Comparison of ENCODE assay signal across 10 cellular contexts in the genomic region with DNA sequence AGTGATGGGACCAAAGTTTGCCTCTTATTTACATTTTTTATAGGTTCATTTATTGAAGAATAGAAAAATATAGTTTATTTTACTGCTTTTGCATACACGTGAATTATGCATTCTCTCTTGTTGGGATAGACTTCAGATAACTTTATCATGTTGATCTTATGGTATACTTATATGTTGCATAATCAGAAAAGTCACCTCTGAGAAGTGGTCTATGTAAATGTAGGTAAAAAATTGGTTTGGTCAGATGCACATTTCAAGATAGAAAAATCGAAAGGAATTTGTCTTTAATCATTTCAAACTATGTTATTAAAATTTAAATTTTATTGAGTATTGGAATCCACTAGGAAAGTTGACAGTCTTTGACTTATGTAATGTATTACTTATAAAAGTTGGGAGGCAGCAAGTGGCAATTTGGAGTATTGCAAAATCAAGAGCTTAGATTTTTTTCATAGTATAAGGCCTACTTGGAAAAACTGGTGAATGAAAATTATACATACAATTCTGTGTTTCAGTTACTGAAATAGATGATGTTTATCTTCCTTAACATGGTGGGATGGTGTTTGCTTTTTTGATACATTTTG. TPM values are rescaled to one million over a fixed set of nuclear protein-coding genes. Genes with fewer than 3 reads are reported as not detected.
DNase-seq lines count a peak whose midpoint lies in the region; ATAC-seq and TF ChIP-seq lines count a peak whose summit lies in the region.
"Had no signal": no experiment of that assay in that cellular context is flagged by ENCODE, and none has a peak within 500 bp of the region (broad histone marks: within the 10 kb centered on the region; RNA-seq: fewer than 3 reads in every experiment).

No MANE protein-coding gene starts in this region.

- TF ChIP-seq CTCF in A673 (conservative IDR thresholded peaks at IDR 0.05; ENCODE audit: low read depth, low read length) (no peak; the same call in 1 of the 2 replicates), GM23338 (conservative IDR thresholded peaks at IDR 0.05; ENCODE audit: low read depth in 2 of 2) (no peak), left lung (IDR thresholded peaks at IDR 0.05) (no peak)

- H3K9me2 ChIP-seq in GM23338 (ENCODE audit: insufficient read depth), result no peaks in the 10 kb centered on the region

- H3F3A ChIP-seq in GM23338 (replicated peaks; ENCODE audit: low read depth), result no peaks in the 10 kb centered on the region

- no peak overlapping the region for H3K27ac Mint-ChIP-seq in GM23338
- no peak overlapping the region for H3K27ac Mint-ChIP-seq in activated T-helper 2 cell treated with anti-CD3 and anti-CD28 coated beads, Interferon-gamma antibody, Interleukin-2, Interleukin-4, amounts not matched to agents 10 μg/mL and 5 μg/mL and 100 μg/mL, durations not matched to agents 14 hours and 24 hours and 36 hours

- no peak for ATAC-seq in GM23338
- ATAC-seq in left lung, result no peak
- ATAC-seq in GM21381 (IDR thresholded peaks at IDR 0.05; ENCODE audit: unreplicated experiment), result no peak

- DNase-seq in A673 (ENCODE audit: low spot score) (peak; percentile 18), GM23338 (ENCODE audit: low spot score) (no peak), left lung (no peak), NCI-H1930 (lab: John Stamatoyannopoulos, UW) (no peak), NCI-H2196 (lab: John Stamatoyannopoulos, UW; ENCODE audit: unreplicated experiment) (no peak), GOT3 (lab: John Stamatoyannopoulos, UW) (no peak)
- DNase-seq in activated T-helper 2 cell treated with anti-CD3 and anti-CD28 coated beads, Interferon-gamma antibody, Interleukin-2, Interleukin-4, amounts not matched to agents 10 μg/mL and 5 μg/mL and 100 μg/mL, durations not matched to agents 14 hours and 24 hours and 36 hours (ENCODE audit: low spot score), result no peak
- DNase-seq: stimulated activated CD4-positive, alpha-beta T cell treated with anti-CD3 and anti-CD28 coated beads, Interleukin-4, amount 100 ng/mL, for 24 hours had no signal

- no peaks in the 10 kb centered on the region for H3K9me3 ChIP-seq in A673 (ENCODE audit: low read depth, low read length, poor library complexity, severe bottlenecking)
- no peaks in the 10 kb centered on the region for H3K9me3 ChIP-seq in left lung
- H3K9me3 ChIP-seq: SJSA1 had no signal

- H3K9me3 Mint-ChIP-seq in GM23338, result no peaks in the 10 kb centered on the region; the same call in 1 of the 3 replicates
- no peaks in the 10 kb centered on the region for H3K9me3 Mint-ChIP-seq in activated T-helper 2 cell treated with anti-CD3 and anti-CD28 coated beads, Interferon-gamma antibody, Interleukin-2, Interleukin-4, amounts not matched to agents 10 μg/mL and 5 μg/mL and 100 μg/mL, durations not matched to agents 14 hours and 24 hours and 36 hours

- POLR2A ChIA-PET in A673 (lab: Charles Lee; ENCODE audit: low non-redundant PET), result no interaction called here

- H3K36me3 ChIP-seq in A673 (ENCODE audit: insufficient read depth, low read length, poor library complexity, severe bottlenecking) (no peaks in the 10 kb centered on the region), GM23338 (ENCODE audit: insufficient read depth) (no peaks in the 10 kb centered on the region), left lung (peaks cover 0 to 4% of the 10 kb centered on the region in 2 donors)

- CTCF ChIA-PET in A673 (lab: Charles Lee), result no interaction called here

- H3K4me1 ChIP-seq in A673 (ENCODE audit: insufficient read depth, low read length, poor library complexity, severe bottlenecking) (peaks cover 33% of the 10 kb centered on the region), GM23338 (ENCODE audit: insufficient read depth) (peaks cover 22% of the 10 kb centered on the region), left lung (peaks cover 10 to 55% of the 10 kb centered on the region in 2 donors)

- intact Hi-C loops in A673 (cut with micrococcal nuclease; ENCODE audit: unreplicated experiment) (no loop called here), left lung (cut with DNase I) (no loop called here)
- intact Hi-C loops in activated T-helper 2 cell treated with anti-CD3 and anti-CD28 coated beads, Interferon-gamma antibody, Interleukin-2, Interleukin-4, amounts not matched to agents 10 μg/mL and 5 μg/mL and 100 μg/mL, durations not matched to agents 14 hours and 24 hours and 36 hours (cut with micrococcal nuclease), result loop anchor here (5.0 kb wide), 2 partner anchors 49 to 111 kb away; no protein-coding TSS in a partner anchor

- H3K27me3 ChIP-seq in A673 (replicated peaks; ENCODE audit: insufficient read depth, low read depth, low read length, poor library complexity) (no peaks in the 10 kb centered on the region), GM23338 (ENCODE audit: insufficient read depth) (peaks cover 6% of the 10 kb centered on the region; the same call in 1 of the 2 replicates), left lung (no peaks in the 10 kb centered on the region)

- peaks cover 9% of the 10 kb centered on the region for H3K27me3 Mint-ChIP-seq in GM23338 (ENCODE audit: insufficient read depth, low read depth, poor library complexity)
- no peaks in the 10 kb centered on the region for H3K27me3 Mint-ChIP-seq in activated T-helper 2 cell treated with anti-CD3 and anti-CD28 coated beads, Interferon-gamma antibody, Interleukin-2, Interleukin-4, amounts not matched to agents 10 μg/mL and 5 μg/mL and 100 μg/mL, durations not matched to agents 14 hours and 24 hours and 36 hours (ENCODE audit: low read depth)

- peaks cover 46% of the 10 kb centered on the region for H4K20me1 ChIP-seq in GM23338 (replicated peaks; ENCODE audit: insufficient read depth)

- peak overlapping the region; percentile 82 for H3K4me2 ChIP-seq in GM23338

- H3K4me3 Mint-ChIP-seq in GM23338, result peak overlapping the region; percentile 99
- peak overlapping the region; percentile 78 for H3K4me3 Mint-ChIP-seq in activated T-helper 2 cell treated with anti-CD3 and anti-CD28 coated beads, Interferon-gamma antibody, Interleukin-2, Interleukin-4, amounts not matched to agents 10 μg/mL and 5 μg/mL and 100 μg/mL, durations not matched to agents 14 hours and 24 hours and 36 hours (ENCODE audit: low read depth)

- H3K4me3 ChIP-seq in A673 (ENCODE audit: low read depth, low read length, poor library complexity, severe bottlenecking) (peak overlapping the region; percentile 96), GM23338 (peak overlapping the region; percentile 62), left lung (peak overlapping the region; percentile 82 to 94)

- H3K79me2 ChIP-seq in GM23338 (replicated peaks; ENCODE audit: insufficient read depth), result peaks cover 67% of the 10 kb centered on the region

- H3K4me1 Mint-ChIP-seq in GM23338, result peaks cover 50% of the 10 kb centered on the region
- peaks cover 44% of the 10 kb centered on the region for H3K4me1 Mint-ChIP-seq in activated T-helper 2 cell treated with anti-CD3 and anti-CD28 coated beads, Interferon-gamma antibody, Interleukin-2, Interleukin-4, amounts not matched to agents 10 μg/mL and 5 μg/mL and 100 μg/mL, durations not matched to agents 14 hours and 24 hours and 36 hours (ENCODE audit: low read depth)

- peaks cover 4% of the 10 kb centered on the region; the same call in 1 of the 3 replicates for H3K36me3 Mint-ChIP-seq in GM23338 (ENCODE audit: low read depth)
- H3K36me3 Mint-ChIP-seq in activated T-helper 2 cell treated with anti-CD3 and anti-CD28 coated beads, Interferon-gamma antibody, Interleukin-2, Interleukin-4, amounts not matched to agents 10 μg/mL and 5 μg/mL and 100 μg/mL, durations not matched to agents 14 hours and 24 hours and 36 hours (ENCODE audit: low read depth), result peaks cover 9% of the 10 kb centered on the region

- H2AFZ ChIP-seq in GM23338, result no peak overlapping the region

- H3K27ac ChIP-seq in A673 (ENCODE audit: low read depth, low read length, poor library complexity, severe bottlenecking) (no peak overlapping the region), GM23338 (ENCODE audit: low read depth) (no peak overlapping the region), left lung (no peak overlapping the region)
- H3K27ac ChIP-seq: SJSA1 had no signal

- no TSS peak for BruUV-seq in A673 (replicated peaks; lab: Mats Ljungman, UMichigan)

TF ChIP-seq in GM23338, 12 proteins besides CTCF, POLR2A, EP300 and RAD21 (continues in another document):
- no peak for TF ChIP-seq EZH2 (IDR thresholded peaks at IDR 0.05; ENCODE audit: low read depth, unreplicated experiment)

RNA-seq across cellular contexts. Expression of gene PHF3, which starts 2.4 kb away (rescaled TPM):
- 52.0 and 52.7 TPM in 2 replicates for total RNA-seq in A673 (2021)
- 71.0 and 77.3 TPM in 2 replicates for total RNA-seq in GM23338 (2014; rRNA removed; shearing (Covaris generic))
- polyA plus RNA-seq in GM23338 (2016; fragmentation: Nextera tagmentation; extraction: Ambion mirVana), result 28.6 and 37.1 TPM in 2 replicates
- 44.6 and 44.7 TPM in 2 replicates for total RNA-seq in activated T-helper 2 cell treated with anti-CD3 and anti-CD28 coated beads, Interferon-gamma antibody, Interleukin-2, Interleukin-4, amounts not matched to agents 10 μg/mL and 5 μg/mL and 100 μg/mL, durations not matched to agents 14 hours and 24 hours and 36 hours
- 10 to 100 TPM; 44.5 to 46.0 TPM for total RNA-seq in left lung
